16 cellular contexts compared by ENCODE assay signal in the genomic region with DNA sequence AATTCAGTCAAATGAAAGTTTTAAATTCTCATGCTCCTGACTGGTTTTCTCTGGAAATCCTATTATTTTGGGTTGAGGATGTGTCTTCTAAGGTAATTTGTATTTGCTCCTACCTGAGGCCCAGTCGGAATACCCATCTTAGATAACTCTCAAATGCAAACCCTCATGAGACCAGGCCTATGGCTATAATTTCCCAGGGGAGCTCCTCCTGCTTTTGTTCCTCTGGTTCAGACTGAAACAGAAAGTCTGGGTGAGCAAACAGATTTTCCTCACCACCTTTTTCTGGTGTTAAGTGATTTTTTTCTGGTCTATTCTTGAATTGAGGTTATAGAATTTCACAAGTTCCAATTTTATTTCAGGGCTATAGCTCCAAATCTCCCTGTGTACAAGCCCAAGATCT.
"Had no signal": no experiment of that assay in that cellular context is flagged by ENCODE, and none has a peak within 500 bp of the region (broad histone marks: within the 10 kb centered on the region; RNA-seq: fewer than 3 reads in every experiment).

No MANE protein-coding gene starts in this region.

- H3K9me3 ChIP-seq: gastrocnemius medialis had no signal

- H3K36me3 ChIP-seq: gastrocnemius medialis, heart right ventricle, left ventricle myocardium inferior, lower lobe of right lung, stomach had no signal

- H3K27me3 ChIP-seq: gastrocnemius medialis, stomach had no signal

- ATAC-seq: esophagus mucosa, gastrocnemius medialis, heart right ventricle, left cardiac atrium, lower lobe of right lung, natural killer cell, sciatic nerve had no signal

- H3K4me1 ChIP-seq: gastrocnemius medialis, heart right ventricle, left ventricle myocardium inferior, lower lobe of right lung, stomach had no signal

- DNase-seq: effector memory CD4-positive, alpha-beta T cell; gastrocnemius medialis; heart right ventricle; hypothalamus; left cardiac atrium; left ventricle myocardium inferior; lower lobe of right lung; natural killer cell; posterior cingulate gyrus; stimulated activated CD4-positive, alpha-beta T cell treated with anti-CD3 and anti-CD28 coated beads, Interleukin-12 subunit alpha, Interleukin-12 subunit beta, amount 100 ng/mL, for 4 hours; stimulated activated naive CD4-positive, alpha-beta T cell; stomach; substantia nigra; trophoblast cell had no signal

- H3K4me3 ChIP-seq: gastrocnemius medialis, heart right ventricle, left ventricle myocardium inferior, lower lobe of right lung, stomach had no signal
